1 cellular context compared by ENCODE assay signal in genomic region chr17:73324711-73325526, GRCh38.
TF ChIP-seq lines count a peak whose summit lies in the region.

No MANE protein-coding gene starts in this region.

TF ChIP-seq in GM23338, 12 proteins besides CTCF, POLR2A, EP300 and RAD21 (continued from another document):
- TF ChIP-seq ZNF462 (CRISPR knock-in tag; IDR thresholded peaks at IDR 0.05), result no peak
- TF ChIP-seq EZH2 (IDR thresholded peaks at IDR 0.05; ENCODE audit: low read depth, unreplicated experiment), result no peak
- TF ChIP-seq REST (IDR thresholded peaks at IDR 0.05; ENCODE audit: unreplicated experiment), result no peak
